ENCODE assay signal across 7 cellular contexts in the genomic region with DNA sequence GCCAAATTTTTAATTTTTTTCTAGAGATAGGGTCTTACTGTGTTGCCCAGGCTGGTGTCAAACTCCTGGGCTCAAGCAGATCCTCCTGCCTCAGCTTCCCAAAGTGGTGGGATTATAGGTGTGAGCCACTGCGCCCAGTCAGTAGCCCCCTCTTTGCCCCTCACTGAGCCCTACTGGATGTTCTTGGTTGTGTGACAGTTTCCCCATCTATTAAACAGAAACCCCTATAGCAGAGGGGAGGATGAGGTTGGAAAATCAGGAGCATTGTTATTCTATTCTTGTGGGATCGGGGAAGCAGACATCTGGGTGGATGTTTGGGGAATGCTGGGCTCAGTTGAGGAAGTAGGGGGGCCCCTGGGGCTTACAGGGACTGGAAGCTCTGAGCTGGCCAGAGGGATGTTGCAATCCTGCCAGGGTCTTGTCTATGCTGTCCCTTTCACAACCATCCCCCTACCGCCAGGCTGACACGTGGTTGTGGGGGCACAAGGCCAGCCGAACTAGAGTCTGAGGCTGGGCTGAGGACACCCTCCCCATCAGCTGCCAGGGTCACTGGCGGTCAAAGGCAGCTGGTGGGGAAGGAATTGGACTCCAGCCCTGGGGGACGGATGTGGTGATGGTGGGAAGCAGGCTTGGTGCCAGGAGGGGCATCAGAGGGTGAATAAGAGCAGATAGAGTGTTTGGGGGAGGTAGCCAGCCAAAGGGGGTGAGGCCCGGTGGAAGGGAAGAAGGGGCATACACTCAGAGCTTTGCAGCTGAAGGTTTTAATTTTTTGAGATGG. TPM values are rescaled to one million over a fixed set of nuclear protein-coding genes. Genes with fewer than 3 reads are reported as not detected.
DNase-seq lines count a peak whose midpoint lies in the region.
"Had no signal": no experiment of that assay in that cellular context is flagged by ENCODE, and none has a peak within 500 bp of the region (broad histone marks: within the 10 kb centered on the region; RNA-seq: fewer than 3 reads in every experiment).

No MANE protein-coding gene starts in this region.

- DNase-seq in KG1 (lab: John Stamatoyannopoulos, UW) (peak; percentile 10), fibroblast of the conjunctiva (ENCODE audit: low read depth) (peak; percentile 70), renal cortical epithelial cell (ENCODE audit: low read depth) (peak; percentile 65), DMS53 treated with DMSO at 0.1 percent for 48 hours (lab: John Stamatoyannopoulos, UW; ENCODE audit: unreplicated experiment) (no peak), SHP77 (lab: John Stamatoyannopoulos, UW) (no peak)
- no peak for DNase-seq in activated CD4-positive, alpha-beta T cell treated with anti-CD3 and anti-CD28 coated beads, Interleukin-2, amount 50 U/mL, for 48 hours

RNA-seq across cellular contexts. Expression of gene APOC1, which starts 10.9 kb away (rescaled TPM):
- 0.20 and 5.4 TPM in 2 replicates for total RNA-seq in renal cortical epithelial cell

RNA-seq across cellular contexts. Expression of gene APOC4, which starts 16.7 kb away (rescaled TPM):
- not detected in 2 replicates for total RNA-seq in renal cortical epithelial cell
- total RNA-seq: dermis microvascular lymphatic vessel endothelial cell had no signal

RNA-seq across cellular contexts. Expression of gene APOE, which starts 19.7 kb away (rescaled TPM):
- 14.8 and 38.3 TPM in 2 replicates for total RNA-seq in renal cortical epithelial cell

RNA-seq across cellular contexts. Expression of gene APOC2, which starts 20.5 kb away (rescaled TPM):
- not detected in 2 replicates for total RNA-seq in renal cortical epithelial cell
- total RNA-seq: dermis microvascular lymphatic vessel endothelial cell had no signal

RNA-seq across cellular contexts. Expression of gene CLPTM1, which starts 29.9 kb away (rescaled TPM):
- total RNA-seq in renal cortical epithelial cell = 18.4 and 77.4 TPM in 2 replicates

Comparison
In these comparisons a context has a peak if more than half of its experiments do, and no peak if none do; other contexts are left out.
1. DNase-seq: peak in KG1 (single experiment), fibroblast of the conjunctiva (single experiment) and renal cortical epithelial cell (single experiment); none in DMS53 treated with DMSO at 0.1 percent for 48 hours (single experiment), activated CD4-positive, alpha-beta T cell treated with anti-CD3 and anti-CD28 coated beads, Interleukin-2, amount 50 U/mL, for 48 hours (0 of 2) and SHP77 (0 of 2).